Comparison of ENCODE assay signal across 20 cellular contexts in the genomic region with DNA sequence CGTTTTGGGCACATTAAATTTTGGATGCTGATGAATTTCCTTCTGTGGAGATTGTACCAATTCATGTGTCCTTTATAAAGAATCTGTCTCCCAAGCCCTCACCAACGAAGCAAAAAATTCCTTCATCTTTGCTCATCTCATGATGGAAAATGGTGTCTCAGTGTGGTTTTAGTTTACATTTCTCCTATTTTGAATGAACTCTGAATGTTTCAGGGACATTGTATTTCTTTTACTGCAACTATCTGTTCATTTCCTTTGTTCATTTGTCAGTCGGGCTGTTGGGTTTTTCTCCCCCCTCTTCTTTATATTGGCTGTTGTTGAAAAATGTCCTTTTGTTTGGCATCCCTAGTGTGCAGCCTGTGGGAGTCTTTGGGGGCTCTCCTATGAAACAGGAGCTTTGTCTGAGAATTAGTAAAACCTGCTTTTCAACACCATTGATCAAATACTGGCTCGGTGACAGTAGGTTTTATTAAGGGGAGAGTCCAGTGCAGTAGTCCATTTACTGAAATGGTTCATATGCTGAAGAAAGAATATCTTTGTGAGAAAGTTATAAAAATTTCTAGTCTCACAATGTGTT.
"Had no signal": no experiment of that assay in that cellular context is flagged by ENCODE, and none has a peak within 500 bp of the region (broad histone marks: within the 10 kb centered on the region; RNA-seq: fewer than 3 reads in every experiment).

No MANE protein-coding gene starts in this region.

- H3K9me3 ChIP-seq: right lobe of liver, thoracic aorta had no signal

- H3K27ac ChIP-seq: brain microvascular endothelial cell, right lobe of liver, thoracic aorta had no signal

- H3K4me1 ChIP-seq: right lobe of liver had no signal

- H3K27me3 ChIP-seq: brain microvascular endothelial cell, right lobe of liver had no signal

- ATAC-seq: activated CD8-positive, alpha-beta T cell treated with anti-CD3 and anti-CD28 coated beads, Interleukin-2, amount 10 ng/mL, durations not matched to agents 7 days and 5 days; left colon; right lobe of liver; stimulated activated naive CD8-positive, alpha-beta T cell treated with anti-CD3 and anti-CD28 coated beads, Interleukin-15, amount 100 ng/mL, for 72 hours had no signal

- DNase-seq: activated CD4-positive, alpha-beta T cell treated with anti-CD3 and anti-CD28 coated beads, Interleukin-2, amount 10 ng/mL, durations not matched to agents 7 days and 5 days; activated CD8-positive, alpha-beta T cell treated with anti-CD3 and anti-CD28 coated beads, Interleukin-2, amount 10 ng/mL, durations not matched to agents 7 days and 5 days; activated naive CD4-positive, alpha-beta T cell treated with Interleukin-2 at 50 U/mL for 16 hours; activated naive CD8-positive, alpha-beta T cell treated with anti-CD3 and anti-CD28 coated beads, Interleukin-2, amount 10 ng/mL, durations not matched to agents 7 days and 5 days; activated T-cell treated with anti-CD3 and anti-CD28 coated beads, Interleukin-2, amount 50 U/mL, for 24 hours; brain microvascular endothelial cell; effector memory CD4-positive, alpha-beta T cell; foreskin fibroblast; hippocampal formation; left colon; right lobe of liver; small intestine; stimulated activated CD4-positive, alpha-beta T cell treated with anti-CD3 and anti-CD28 coated beads, Interleukin-15, amount 100 ng/mL, for 24 hours; stimulated activated CD4-positive, alpha-beta T cell treated with anti-CD3 and anti-CD28 coated beads, Interleukin-2, amount 100 ng/mL, for 48 hours; stimulated activated naive CD8-positive, alpha-beta T cell treated with anti-CD3 and anti-CD28 coated beads, Interleukin-15, amount 100 ng/mL, for 72 hours; T1000 had no signal

- H3K4me3 Mint-ChIP-seq: activated CD4-positive, alpha-beta T cell treated with anti-CD3 and anti-CD28 coated beads, Interleukin-2, amount 10 ng/mL, durations not matched to agents 7 days and 5 days; activated CD8-positive, alpha-beta T cell treated with anti-CD3 and anti-CD28 coated beads, Interleukin-2, amount 10 ng/mL, durations not matched to agents 7 days and 5 days; activated naive CD8-positive, alpha-beta T cell treated with anti-CD3 and anti-CD28 coated beads, Interleukin-2, amount 10 ng/mL, durations not matched to agents 7 days and 5 days; activated T-cell treated with anti-CD3 and anti-CD28 coated beads, Interleukin-2, amount 50 U/mL, for 24 hours; dendritic cell treated with granulocyte-macrophage colony-stimulating factor and Interleukin-4, amounts not matched to agents 40 ng/mL and 50 ng/mL, for 4 days; stimulated activated naive CD8-positive, alpha-beta T cell treated with anti-CD3 and anti-CD28 coated beads, Interleukin-15, amount 100 ng/mL, for 72 hours had no signal

- H3K4me1 Mint-ChIP-seq: activated CD4-positive, alpha-beta T cell treated with anti-CD3 and anti-CD28 coated beads, Interleukin-2, amount 10 ng/mL, durations not matched to agents 7 days and 5 days; activated naive CD8-positive, alpha-beta T cell treated with anti-CD3 and anti-CD28 coated beads, Interleukin-2, amount 10 ng/mL, durations not matched to agents 7 days and 5 days; stimulated activated naive CD8-positive, alpha-beta T cell treated with anti-CD3 and anti-CD28 coated beads, Interleukin-15, amount 100 ng/mL, for 72 hours had no signal

- H3K27ac Mint-ChIP-seq: activated CD4-positive, alpha-beta T cell treated with anti-CD3 and anti-CD28 coated beads, Interleukin-2, amount 10 ng/mL, durations not matched to agents 7 days and 5 days; activated CD8-positive, alpha-beta T cell treated with anti-CD3 and anti-CD28 coated beads, Interleukin-2, amount 10 ng/mL, durations not matched to agents 7 days and 5 days; activated naive CD8-positive, alpha-beta T cell treated with anti-CD3 and anti-CD28 coated beads, Interleukin-2, amount 10 ng/mL, durations not matched to agents 7 days and 5 days; activated T-cell treated with anti-CD3 and anti-CD28 coated beads, Interleukin-2, amount 50 U/mL, for 24 hours; activated T-helper 2 cell treated with anti-CD3 and anti-CD28 coated beads, Interferon-gamma antibody, Interleukin-2, Interleukin-4, amounts not matched to agents 10 μg/mL and 5 μg/mL and 100 μg/mL, durations not matched to agents 14 hours and 24 hours and 36 hours; dendritic cell treated with granulocyte-macrophage colony-stimulating factor and Interleukin-4, amounts not matched to agents 40 ng/mL and 50 ng/mL, for 4 days; stimulated activated naive CD8-positive, alpha-beta T cell treated with anti-CD3 and anti-CD28 coated beads, Interleukin-15, amount 100 ng/mL, for 72 hours had no signal

- H3K36me3 ChIP-seq: brain microvascular endothelial cell, right lobe of liver, thoracic aorta had no signal

- H3K36me3 Mint-ChIP-seq: activated naive CD8-positive, alpha-beta T cell treated with anti-CD3 and anti-CD28 coated beads, Interleukin-2, amount 10 ng/mL, durations not matched to agents 7 days and 5 days had no signal

- H3K9me3 Mint-ChIP-seq: activated CD4-positive, alpha-beta T cell treated with anti-CD3 and anti-CD28 coated beads, Interleukin-2, amount 10 ng/mL, durations not matched to agents 7 days and 5 days; activated naive CD8-positive, alpha-beta T cell treated with anti-CD3 and anti-CD28 coated beads, Interleukin-2, amount 10 ng/mL, durations not matched to agents 7 days and 5 days; activated T-cell treated with anti-CD3 and anti-CD28 coated beads, Interleukin-2, amount 50 U/mL, for 24 hours; activated T-helper 2 cell treated with anti-CD3 and anti-CD28 coated beads, Interferon-gamma antibody, Interleukin-2, Interleukin-4, amounts not matched to agents 10 μg/mL and 5 μg/mL and 100 μg/mL, durations not matched to agents 14 hours and 24 hours and 36 hours; dendritic cell treated with granulocyte-macrophage colony-stimulating factor and Interleukin-4, amounts not matched to agents 40 ng/mL and 50 ng/mL, for 4 days; stimulated activated naive CD8-positive, alpha-beta T cell treated with anti-CD3 and anti-CD28 coated beads, Interleukin-15, amount 100 ng/mL, for 72 hours had no signal

- H3K4me3 ChIP-seq: lung, right lobe of liver, thoracic aorta had no signal
